In genomic region chr4:125401784-125402183, GRCh38 we compare ENCODE assay signal across 26 cellular contexts.
"Had no signal": no experiment of that assay in that cellular context is flagged by ENCODE, and none has a peak within 500 bp of the region (broad histone marks: within the 10 kb centered on the region; RNA-seq: fewer than 3 reads in every experiment).

No MANE protein-coding gene starts in this region.

- H3K36me3 ChIP-seq: brain microvascular endothelial cell had no signal

- FAIRE-seq: bronchial epithelial cell, frontal cortex had no signal

- ATAC-seq: activated CD4-positive, alpha-beta T cell treated with anti-CD3 and anti-CD28 coated beads for 36 hours; activated CD8-positive, alpha-beta memory T cell treated with anti-CD3 and anti-CD28 coated beads, Interleukin-2, amount 10 ng/mL, durations not matched to agents 7 days and 5 days; activated CD8-positive, alpha-beta T cell treated with anti-CD3 and anti-CD28 coated beads, Interleukin-2, amount 10 ng/mL, durations not matched to agents 7 days and 5 days; activated naive CD8-positive, alpha-beta T cell treated with anti-CD3 and anti-CD28 coated beads, Interleukin-2, amount 50 U/mL, for 24 hours; esophagus mucosa had no signal

- H3K27me3 ChIP-seq: brain microvascular endothelial cell, dorsolateral prefrontal cortex had no signal

- H3K4me3 ChIP-seq: coronary artery, dorsolateral prefrontal cortex had no signal

- DNase-seq: activated CD4-positive, alpha-beta memory T cell treated with anti-CD3 and anti-CD28 coated beads for 36 hours; activated CD4-positive, alpha-beta T cell treated with anti-CD3 and anti-CD28 coated beads for 36 hours; activated CD4-positive, alpha-beta T cell treated with anti-CD3 and anti-CD28 coated beads, Interleukin-2, amount 10 ng/mL, durations not matched to agents 24 days and 14 days; activated CD4-positive, CD25-positive, alpha-beta regulatory T cell; activated CD4-positive, CD25-positive, alpha-beta regulatory T cell treated with anti-CD3 and anti-CD28 coated beads, Interleukin-2, amount 50 U/mL, for 72 hours; activated CD8-positive, alpha-beta memory T cell treated with anti-CD3 and anti-CD28 coated beads, Interleukin-2, amount 10 ng/mL, durations not matched to agents 7 days and 5 days; activated CD8-positive, alpha-beta memory T cell treated with anti-CD3 and anti-CD28 coated beads, Interleukin-2, amount 50 U/mL, for 4 hours; activated CD8-positive, alpha-beta T cell treated with anti-CD3 and anti-CD28 coated beads, Interleukin-2, amount 10 ng/mL, durations not matched to agents 7 days and 5 days; activated effector memory CD4-positive, alpha-beta T cell treated with anti-CD3 and anti-CD28 coated beads, Interleukin-2, amount 50 U/mL, for 16 hours; activated naive CD4-positive, alpha-beta T cell treated with anti-CD3 and anti-CD28 coated beads for 36 hours; activated naive CD8-positive, alpha-beta T cell treated with anti-CD3 and anti-CD28 coated beads for 36 hours; activated naive CD8-positive, alpha-beta T cell treated with anti-CD3 and anti-CD28 coated beads, Interleukin-2, amount 50 U/mL, for 24 hours; activated T-cell treated with anti-CD3 and anti-CD28 coated beads, Interleukin-2, amount 50 U/mL, for 1 hour; activated T-cell treated with anti-CD3 and anti-CD28 coated beads, Interleukin-2, amount 50 U/mL, for 48 hours; anterior cingulate cortex; brain microvascular endothelial cell; dorsolateral prefrontal cortex; effector memory CD4-positive, alpha-beta T cell; endodermal cell; foreskin fibroblast; head of caudate nucleus; T-helper 2 cell had no signal

- H3K27ac ChIP-seq: brain microvascular endothelial cell, coronary artery, dorsolateral prefrontal cortex had no signal
